In the genomic region with DNA sequence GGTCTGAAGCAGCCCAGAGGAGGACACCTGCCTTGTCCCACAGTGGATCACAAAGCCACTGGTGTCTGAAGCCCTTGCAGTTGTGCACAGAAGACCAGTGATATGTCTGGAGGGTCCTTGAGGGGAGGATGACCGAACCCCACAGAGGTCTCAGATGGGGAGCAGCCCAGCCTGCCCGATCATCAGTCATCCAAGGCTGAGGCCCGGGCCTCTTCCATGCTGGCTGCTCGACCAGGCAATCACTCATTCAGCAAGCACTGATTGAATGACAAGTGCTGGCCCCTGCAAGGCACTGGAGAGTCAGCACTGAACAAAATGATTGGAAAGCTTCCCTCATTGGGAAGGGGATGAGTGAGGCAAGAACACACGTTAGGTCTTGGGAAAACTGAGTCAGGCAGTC, we compare ENCODE assay signal across 15 cellular contexts. TPM values are rescaled to one million over a fixed set of nuclear protein-coding genes. Genes with fewer than 3 reads are reported as not detected.
DNase-seq lines count a peak whose midpoint lies in the region; ATAC-seq and TF ChIP-seq lines count a peak whose summit lies in the region.
"Had no signal": no experiment of that assay in that cellular context is flagged by ENCODE, and none has a peak within 500 bp of the region (broad histone marks: within the 10 kb centered on the region; RNA-seq: fewer than 3 reads in every experiment).

No MANE protein-coding gene starts in this region.

- H3K4me1 ChIP-seq in stomach: peaks cover 0 to 24% (median 0%) of the 10 kb centered on the region in 4 donors
- H3K4me1 ChIP-seq: SJCRH30, testis had no signal

- H3K27ac ChIP-seq in stomach: peak overlapping the region in 3 of 5 donors; percentile 41 to 78 (median 65)
- H3K27ac ChIP-seq: SJCRH30, testis had no signal

- intact Hi-C loops in activated B cell treated with CpG ODN at 0.5 μM for 24 hours (cut with micrococcal nuclease) (no loop called here), stomach (cut with DNase I; ENCODE audit: low total_unique reads) (no loop called here)

- whole genome bisulfite sequencing in stomach, 5 donors: 74 to 84% (median 77%) methylated on average over 5 of the region's 5 CpGs

- H3K4me3 Mint-ChIP-seq in activated naive CD4-positive, alpha-beta T cell treated with anti-CD3 and anti-CD28 coated beads, Interleukin-2, amount 10 ng/mL, durations not matched to agents 7 days and 5 days: no peak overlapping the region
- peak overlapping the region; percentile 29 for H3K4me3 Mint-ChIP-seq in activated B cell treated with CpG ODN at 0.5 μM for 24 hours

- no peaks in the 10 kb centered on the region for H3K27me3 Mint-ChIP-seq in activated naive CD4-positive, alpha-beta T cell treated with anti-CD3 and anti-CD28 coated beads, Interleukin-2, amount 10 ng/mL, durations not matched to agents 7 days and 5 days
- H3K27me3 Mint-ChIP-seq in activated B cell treated with CpG ODN at 0.5 μM for 24 hours: no peaks in the 10 kb centered on the region

- peaks cover 100% of the 10 kb centered on the region for H3K4me1 Mint-ChIP-seq in activated naive CD4-positive, alpha-beta T cell treated with anti-CD3 and anti-CD28 coated beads, Interleukin-2, amount 10 ng/mL, durations not matched to agents 7 days and 5 days
- peaks cover 96% of the 10 kb centered on the region for H3K4me1 Mint-ChIP-seq in activated B cell treated with CpG ODN at 0.5 μM for 24 hours

- no peak for TF ChIP-seq POLR2A in stomach (IDR thresholded peaks at IDR 0.05)

- no peak for DNase-seq in activated naive CD4-positive, alpha-beta T cell treated with anti-CD3 and anti-CD28 coated beads, Interleukin-2, amount 10 ng/mL, durations not matched to agents 7 days and 5 days
- no peak for DNase-seq in activated naive CD4-positive, alpha-beta T cell (lab: John Stamatoyannopoulos, UW)
- DNase-seq in activated B cell treated with CpG ODN at 0.5 μM for 24 hours (no peak), islet precursor cell (peak; percentile 42), stomach (no peak), omental fat pad (ENCODE audit: low spot score) (no peak), inferior parietal cortex (ENCODE audit: extremely low spot score) (no peak)
- DNase-seq: mammary epithelial cell, NCI-H2171 treated with DMSO at 0.1 percent for 48 hours, occipital lobe, SJCRH30 had no signal

- TF ChIP-seq CTCF in activated B cell treated with CpG ODN at 0.5 μM for 24 hours (IDR thresholded peaks at IDR 0.05) (no peak), stomach (IDR thresholded peaks at IDR 0.05) (no peak), omental fat pad (IDR thresholded peaks at IDR 0.05) (no peak)

- no peaks in the 10 kb centered on the region for H3K9me3 ChIP-seq in stomach
- H3K9me3 ChIP-seq: SJCRH30, testis had no signal

- CTCF ChIA-PET in activated naive CD4-positive, alpha-beta T cell treated with anti-CD3 and anti-CD28 coated beads, Interleukin-2, amount 10 ng/mL, durations not matched to agents 7 days and 5 days (lab: Charles Lee): interaction anchor here (1.2 kb wide), 1 partner anchor 60 kb away, joined by 3 read pairs; no protein-coding TSS in a partner anchor
- CTCF ChIA-PET in activated B cell treated with CpG ODN at 0.5 μM for 24 hours (lab: Charles Lee): interaction anchor here (0.6 to 1.5 kb wide), 3 partner anchors 10 to 824 kb away, joined by 3 to 9 read pairs (median 4); a partner anchor contains a TSS

- H3K27me3 ChIP-seq in stomach: peaks cover 0 to 10% (median 0%) of the 10 kb centered on the region in 3 donors
- H3K27me3 ChIP-seq: SJCRH30, testis had no signal

- no peak for TF ChIP-seq EP300 in stomach (IDR thresholded peaks at IDR 0.05)

- H3K4me3 ChIP-seq in stomach: no peak overlapping the region
- H3K4me3 ChIP-seq: dorsolateral prefrontal cortex, SJCRH30, testis had no signal

- no peaks in the 10 kb centered on the region for H3K36me3 ChIP-seq in stomach
- H3K36me3 ChIP-seq: SJCRH30 had no signal

- ATAC-seq in activated B cell treated with CpG ODN at 0.5 μM for 24 hours (ENCODE audit: low read depth): no peak
- ATAC-seq in HG03135 (IDR thresholded peaks at IDR 0.05; ENCODE audit: unreplicated experiment): no peak
- ATAC-seq in omental fat pad (ENCODE audit: low FRiP score): no peak

- POLR2A ChIA-PET in activated B cell treated with CpG ODN at 0.5 μM for 24 hours (lab: Charles Lee): interaction anchor here (0.5 to 5.3 kb wide), 9 partner anchors 9 to 1178 kb away, joined by 3 to 83 read pairs (median 7); a partner anchor contains a TSS

- H3K27ac Mint-ChIP-seq in activated naive CD4-positive, alpha-beta T cell treated with anti-CD3 and anti-CD28 coated beads, Interleukin-2, amount 10 ng/mL, durations not matched to agents 7 days and 5 days: peak overlapping the region; percentile 94
- peak overlapping the region; percentile 86 for H3K27ac Mint-ChIP-seq in activated B cell treated with CpG ODN at 0.5 μM for 24 hours

- peaks cover 28% of the 10 kb centered on the region for H3K9me3 Mint-ChIP-seq in activated naive CD4-positive, alpha-beta T cell treated with anti-CD3 and anti-CD28 coated beads, Interleukin-2, amount 10 ng/mL, durations not matched to agents 7 days and 5 days
- H3K9me3 Mint-ChIP-seq in activated B cell treated with CpG ODN at 0.5 μM for 24 hours: no peaks in the 10 kb centered on the region

- peaks cover 90% of the 10 kb centered on the region for H3K36me3 Mint-ChIP-seq in activated naive CD4-positive, alpha-beta T cell treated with anti-CD3 and anti-CD28 coated beads, Interleukin-2, amount 10 ng/mL, durations not matched to agents 7 days and 5 days
- H3K36me3 Mint-ChIP-seq in activated B cell treated with CpG ODN at 0.5 μM for 24 hours (ENCODE audit: low read depth): peaks cover 44% of the 10 kb centered on the region

RNA-seq across cellular contexts. Expression of a gene that starts 10.5 kb away (rescaled TPM):
- 31.0 and 34.2 TPM in 2 replicates for total RNA-seq in activated B cell treated with CpG ODN at 0.5 μM for 24 hours
- total RNA-seq in stomach: 10 to 100 TPM in 2 of 5 donors, 1 to 10 TPM in 2, not detected in 1; 5.1 to 29.8 (median 13.2) TPM
- 1 to 10 TPM in 2 of 3 donors, under 1 TPM in 1; 0.90 to 3.4 (median 2.9) TPM for polyA plus RNA-seq in stomach
- 10 to 100 TPM; 18.9 to 60.2 (median 37.8) TPM for total RNA-seq in omental fat pad
- total RNA-seq: SJCRH30 had no signal
- polyA plus RNA-seq: AG04450 had no signal
